ENCODE assay signal across 17 cellular contexts in genomic region chr3:168134931-168135330, GRCh38. TPM values are rescaled to one million over a fixed set of nuclear protein-coding genes. Genes with fewer than 3 reads are reported as not detected.
DNase-seq lines count a peak whose midpoint lies in the region; ATAC-seq, FAIRE-seq and TF ChIP-seq lines count a peak whose summit lies in the region.
"Had no signal": no experiment of that assay in that cellular context is flagged by ENCODE, and none has a peak within 500 bp of the region (broad histone marks: within the 10 kb centered on the region; RNA-seq: fewer than 3 reads in every experiment).

No MANE protein-coding gene starts in this region.

- DNase-seq in K562 (ENCODE audit: extremely low read depth in 1 of 4, low spot score in 3 of 4) (no peak), posterior cingulate gyrus (no peak), trophoblast cell (no peak), COLO668 (lab: John Stamatoyannopoulos, UW; ENCODE audit: unreplicated experiment) (no peak), islet precursor cell (no peak)
- DNase-seq: activated CD8-positive, alpha-beta memory T cell treated with anti-CD3 and anti-CD28 coated beads, Interleukin-2, amount 50 U/mL, for 4 hours; effector memory CD4-positive, alpha-beta T cell; mesenchymal stem cell; NCI-H1436; NCI-H446 treated with DMSO at 0.1 percent for 48 hours; nucleus accumbens; T-cell had no signal

- POLR2A ChIA-PET in K562 (lab: Yijun Ruan, JAX), result interaction anchor here (0.6 kb wide), 1 partner anchor 319 kb away, joined by 3 read pairs; no protein-coding TSS in a partner anchor

- H4K20me1 ChIP-seq in K562 (replicated peaks; ENCODE audit: control insufficient read depth, insufficient read depth, low read length), result no peaks in the 10 kb centered on the region

- H3K18ac ChIP-seq in trophoblast cell (ENCODE audit: low read length), result no peak overlapping the region

- H3K4me3 ChIP-seq in K562 (no peak overlapping the region), trophoblast cell (ENCODE audit: low read depth, low read length) (no peak overlapping the region)
- H3K4me3 ChIP-seq: cardiac muscle cell had no signal

- H3K36me3 ChIP-seq in K562 (ENCODE audit: control insufficient read depth, insufficient read depth, low read length), result no peaks in the 10 kb centered on the region
- no peaks in the 10 kb centered on the region for H3K36me3 ChIP-seq in trophoblast cell (ENCODE audit: control insufficient read depth in 1 of 2, insufficient read depth in 2 of 2, low read length in 2 of 2)
- H3K36me3 ChIP-seq: cardiac muscle cell had no signal

- no peak overlapping the region for H2BK12ac ChIP-seq in trophoblast cell (ENCODE audit: low read length)

- H3K4me1 ChIP-seq in K562 (replicated peaks in 1 of 2; ENCODE audit: control insufficient read depth in 2 of 2, insufficient read depth in 2 of 2, low read length in 2 of 2) (no peaks in the 10 kb centered on the region), trophoblast cell (ENCODE audit: control insufficient read depth in 1 of 2, insufficient read depth in 2 of 2, low read length in 2 of 2) (no peaks in the 10 kb centered on the region)

- H3K9me3 ChIP-seq in K562 (replicated peaks; ENCODE audit: control insufficient read depth, insufficient read depth, low read depth, low read length) (no peaks in the 10 kb centered on the region), trophoblast cell (ENCODE audit: insufficient read depth, low read depth, low read length) (no peaks in the 10 kb centered on the region)

- H2AFZ ChIP-seq in K562 (ENCODE audit: low read depth, low read length) (peak overlapping the region; percentile 59; the same call in 1 of the 2 replicates), trophoblast cell (ENCODE audit: insufficient read depth, low read length, poor library complexity) (no peak overlapping the region)

- intact Hi-C loops in K562 (cut with micrococcal nuclease), result no loop called here
- intact Hi-C loops in posterior cingulate gyrus (cut with DNase I), result no loop called here

- H3K27me3 ChIP-seq in K562 (ENCODE audit: control insufficient read depth in 2 of 2, insufficient read depth in 2 of 2, low read length in 2 of 2) (no peaks in the 10 kb centered on the region), trophoblast cell (ENCODE audit: insufficient read depth, low read length) (no peaks in the 10 kb centered on the region)
- H3K27me3 ChIP-seq: cardiac muscle cell had no signal

- no peak overlapping the region for H2BK120ac ChIP-seq in trophoblast cell (ENCODE audit: insufficient read depth, low read length, poor library complexity)

- H3K27ac ChIP-seq in K562 (ENCODE audit: extremely low read depth, low read depth, low read length) (no peak overlapping the region), trophoblast cell (ENCODE audit: low read depth, low read length) (no peak overlapping the region)
- H3K27ac ChIP-seq: cardiac muscle cell, HL-60 had no signal

- no peak overlapping the region for H4K91ac ChIP-seq in trophoblast cell (ENCODE audit: low read depth, low read length)

- peak; percentile 92 for ATAC-seq in GM18499 (IDR thresholded peaks at IDR 0.05; ENCODE audit: insufficient read depth, unreplicated experiment)
- ATAC-seq in GM21390 (IDR thresholded peaks at IDR 0.05; ENCODE audit: unreplicated experiment), result peak; percentile 89
- peak; percentile 84 for ATAC-seq in HG03095 (IDR thresholded peaks at IDR 0.05; ENCODE audit: unreplicated experiment)
- peak; percentile 39; the same call in 2 of the 3 replicates for ATAC-seq in K562
- ATAC-seq: T-cell had no signal

- H4K8ac ChIP-seq in trophoblast cell (ENCODE audit: low read depth, low read length), result no peak overlapping the region

- TF ChIP-seq POLR2A in K562 (conservative IDR thresholded peaks at IDR 0.05), result no peak

- no peak overlapping the region for H3K23ac ChIP-seq in trophoblast cell (ENCODE audit: low read length)

- no peaks in the 10 kb centered on the region for H3K9me1 ChIP-seq in K562 (ENCODE audit: control insufficient read depth, insufficient read depth, low read length)

- no TSS peak for BruUV-seq in K562 (replicated peaks; lab: Mats Ljungman, UMichigan)

- H3K9ac ChIP-seq in K562 (ENCODE audit: insufficient read depth in 1 of 2, low read depth in 2 of 2, low read length in 2 of 2) (no peak overlapping the region), trophoblast cell (ENCODE audit: low read length) (no peak overlapping the region)

- H3K79me2 ChIP-seq in K562 (ENCODE audit: control insufficient read depth, insufficient read depth, low read length) (no peaks in the 10 kb centered on the region), trophoblast cell (ENCODE audit: control insufficient read depth, insufficient read depth, low read length, poor library complexity) (no peaks in the 10 kb centered on the region)

- H3K14ac ChIP-seq in trophoblast cell (ENCODE audit: low read length), result no peak overlapping the region

- CTCF ChIA-PET in K562 (lab: Yijun Ruan, JAX; ENCODE audit: low intra/inter-chr PET ratio), result no interaction called here

- no peak for TF ChIP-seq EP300 in K562 (IDR thresholded peaks at IDR 0.05; ENCODE audit: low read length)

- H2AK5ac ChIP-seq in trophoblast cell (ENCODE audit: low read length), result no peak overlapping the region

- H3K79me1 ChIP-seq in trophoblast cell (ENCODE audit: low read length), result no peaks in the 10 kb centered on the region

- H3K4ac ChIP-seq in trophoblast cell (ENCODE audit: low read depth, low read length), result no peak overlapping the region

- H4K12ac ChIP-seq in trophoblast cell (ENCODE audit: low read depth, low read length), result no peak overlapping the region

- no peak for TF ChIP-seq CTCF in K562 (IDR thresholded peaks at IDR 0.05 in 2 of 3, conservative IDR thresholded peaks at IDR 0.05 in 1 of 3; ENCODE audit: insufficient read depth in 2 of 3, low read depth in 1 of 3, low read length in 3 of 3)

- WGBS in K562 (ENCODE audit: insufficient coverage, low coverage, missing lambda C conversion rate), result 23% methylated on average over 5 of the region's 5 CpGs
- no CpG with 5 or more reads among the region's 5 CpGs for WGBS in trophoblast cell (ENCODE audit: extremely low coverage, insufficient coverage, insufficient read length)

- peak; percentile 46 for FAIRE-seq in K562 (lab: Jason Lieb, UNC)

- TF ChIP-seq RAD21 in K562 (CRISPR knock-in tag; conservative IDR thresholded peaks at IDR 0.05 in 1 of 2, IDR thresholded peaks at IDR 0.05 in 1 of 2), result no peak

- in situ Hi-C loops in K562 (cut with MboI), result no loop called here

- no peak overlapping the region for H2BK5ac ChIP-seq in trophoblast cell (ENCODE audit: low read depth, low read length, poor library complexity)

- H3K4me2 ChIP-seq in K562 (ENCODE audit: insufficient read depth, low read length), result no peak overlapping the region
- no peak overlapping the region for H3K4me2 ChIP-seq in trophoblast cell (ENCODE audit: low read length)

TF ChIP-seq in K562, 482 proteins besides CTCF, POLR2A, EP300 and RAD21 (continues in another document):
- no peak for TF ChIP-seq ZNF507 (tag; conservative IDR thresholded peaks at IDR 0.05)
- no peak for TF ChIP-seq E2F6 (IDR thresholded peaks at IDR 0.05; ENCODE audit: borderline replicate concordance in 1 of 2, extremely low read depth in 1 of 2, insufficient read depth in 1 of 2, insufficient read length in 1 of 2, low read depth in 1 of 2, low read length in 1 of 2, poor library complexity in 1 of 2, severe bottlenecking in 1 of 2)

RNA-seq across cellular contexts. Expression of gene GOLIM4, which starts 39.2 kb away (rescaled TPM):
- 19.0 and 64.7 TPM in 2 replicates for total RNA-seq in K562 (2011; cell fraction: chromatin; rRNA removed; ENCODE audit: low replicate concordance)
- total RNA-seq in K562 (2011; cell fraction: nucleolus; rRNA removed), result 22.7 and 26.3 TPM in 2 replicates
- total RNA-seq in K562 (2011; cell fraction: nucleoplasm; rRNA removed), result 35.1 and 43.4 TPM in 2 replicates
- total RNA-seq in K562 (2014; rRNA removed) (39.4 and 43.7 TPM in 2 replicates), K562 (2014; rRNA removed; fragmentation: Illumina TruSeq; extraction: Trizol) (31.9 and 36.8 TPM in 2 replicates), K562 (2015; rRNA removed; fragmentation: Illumina TruSeq; extraction: Trizol) (36.0 TPM in 2 replicates), K562 (2021) (27.0 and 29.2 TPM in 2 replicates)
- polyA plus RNA-seq in K562 (2011; rRNA removed) (9.3 and 12.8 TPM in 2 replicates), K562 (2014; fragmentation: Illumina TruSeq; extraction: Trizol) (32.6 and 37.5 TPM in 2 replicates), K562 (2014; fragmentation: Nextera tagmentation; extraction: Ambion mirVana) (10 to 100 TPM; 11.3 to 12.0 TPM), K562 (2014; rRNA removed) (20.5 and 31.0 TPM in 2 replicates)
- polyA plus RNA-seq in K562 (2011; cell fraction: cytosol; rRNA removed), result 7.7 and 9.2 TPM in 2 replicates
- polyA plus RNA-seq in K562 (2011; cell fraction: nucleus; rRNA removed), result 16.0 and 16.9 TPM in 2 replicates
- 29.7 TPM in 2 replicates for polyA plus RNA-seq in K562 (2012)
- polyA minus RNA-seq in K562 (2011; rRNA and poly(A)+ RNA removed), result 41.7 and 56.2 TPM in 2 replicates
- 17.6 and 25.5 TPM in 2 replicates for polyA minus RNA-seq in K562 (2011; cell fraction: cytosol; rRNA and poly(A)+ RNA removed)
- polyA minus RNA-seq in K562 (2011; cell fraction: nucleus; rRNA and poly(A)+ RNA removed), result 21.0 and 36.3 TPM in 2 replicates
- polyA plus RNA-seq in trophoblast cell (2013), result 26.8 and 28.4 TPM in 2 replicates

Comparison
In these comparisons a context has a peak if more than half of its experiments do, and no peak if none do; other contexts are left out.
1. ATAC-seq: peak in every context shown above with its lines; median percentile 92 in GM18499; 89 in GM21390; 84 in HG03095; 39 in K562.